Comparison of ENCODE assay signal across 22 cellular contexts in the genomic region with DNA sequence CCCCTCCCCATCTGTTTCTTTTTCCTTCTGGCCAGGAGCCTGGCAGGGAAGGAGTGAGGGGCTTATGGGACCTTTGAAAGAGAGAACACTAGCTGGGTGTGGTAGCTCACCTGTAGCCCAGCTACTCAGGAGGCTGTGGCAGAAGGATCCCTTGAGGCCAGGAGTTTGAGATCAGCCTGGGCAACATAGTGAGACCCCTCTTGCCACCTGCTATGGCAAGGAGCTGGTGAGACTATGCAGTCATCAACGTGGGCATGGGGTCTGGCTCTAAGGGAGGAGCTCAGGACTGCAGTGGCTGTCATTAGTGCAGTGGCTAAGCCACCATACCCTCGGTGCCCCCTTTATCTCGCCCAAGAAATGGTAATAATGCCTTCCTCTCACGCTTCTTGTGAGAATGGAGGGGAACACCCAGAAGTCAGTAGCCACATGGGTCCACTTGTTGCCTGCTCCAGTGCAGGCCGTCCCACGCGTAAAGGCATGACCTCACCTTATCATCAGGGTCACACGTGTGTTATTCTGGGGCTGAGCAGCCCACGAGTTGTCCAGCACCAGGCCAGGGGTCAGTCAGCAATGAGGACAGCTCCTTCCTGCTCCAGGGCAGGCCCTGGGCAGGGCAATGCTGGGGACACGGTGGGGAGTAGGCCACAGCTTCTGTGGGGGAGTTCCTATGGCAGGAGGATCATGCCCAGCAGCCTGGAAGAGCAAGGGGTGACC. TPM values are rescaled to one million over a fixed set of nuclear protein-coding genes. Genes with fewer than 3 reads are reported as not detected.
DNase-seq lines count a peak whose midpoint lies in the region; ATAC-seq, FAIRE-seq and TF ChIP-seq lines count a peak whose summit lies in the region.
"Had no signal": no experiment of that assay in that cellular context is flagged by ENCODE, and none has a peak within 500 bp of the region (broad histone marks: within the 10 kb centered on the region; RNA-seq: fewer than 3 reads in every experiment).

No MANE protein-coding gene starts in this region.

- no peak overlapping the region for H2BK20ac ChIP-seq in IMR-90 (ENCODE audit: low read depth, low read length)

- H2BK15ac ChIP-seq in IMR-90 (ENCODE audit: low read depth, low read length), result no peak overlapping the region

- H3K36me3 ChIP-seq in IMR-90 (ENCODE audit: control insufficient read depth, insufficient read depth, low read length), result peaks cover 88% of the 10 kb centered on the region
- no peaks in the 10 kb centered on the region for H3K36me3 ChIP-seq in testis (ENCODE audit: low read depth, missing control alignments)
- peaks cover 74 to 100% (median 100%) of the 10 kb centered on the region in 4 donors for H3K36me3 ChIP-seq in stomach
- peaks cover 24 to 36% of the 10 kb centered on the region in 2 donors for H3K36me3 ChIP-seq in small intestine (ENCODE audit: control insufficient read depth in 2 of 2, insufficient read depth in 2 of 2, low read length in 2 of 2)

- H2BK120ac ChIP-seq in IMR-90 (ENCODE audit: low read depth, low read length), result no peak overlapping the region

- H3K9me3 ChIP-seq in IMR-90 (ENCODE audit: control insufficient read depth, insufficient read depth, low read length) (no peaks in the 10 kb centered on the region), testis (no peaks in the 10 kb centered on the region), stomach (no peaks in the 10 kb centered on the region), small intestine (ENCODE audit: control insufficient read depth, low read depth) (no peaks in the 10 kb centered on the region)

- no peak for TF ChIP-seq EP300 in stomach (IDR thresholded peaks at IDR 0.05)

- POLR2A ChIA-PET in IMR-90 (lab: Charles Lee; ENCODE audit: unreplicated experiment), result no interaction called here

- H3K4ac ChIP-seq in IMR-90 (ENCODE audit: low read depth, low read length), result no peak overlapping the region

- H4K5ac ChIP-seq in IMR-90 (ENCODE audit: low read depth, low read length), result no peak overlapping the region

- no peak overlapping the region for H3K4me3 ChIP-seq in IMR-90 (ENCODE audit: insufficient read depth, low read depth, low read length)
- no peak overlapping the region for H3K4me3 ChIP-seq in testis
- H3K4me3 ChIP-seq in stomach, result no peak overlapping the region
- H3K4me3 ChIP-seq in small intestine (ENCODE audit: low read depth in 1 of 2, low read length in 2 of 2), result no peak overlapping the region
- H3K4me3 ChIP-seq: GM23338 had no signal

- no peaks in the 10 kb centered on the region for H3K9me3 Mint-ChIP-seq in activated T-cell treated with anti-CD3 and anti-CD28 coated beads, Interleukin-2, amount 50 U/mL, for 24 hours
- no peaks in the 10 kb centered on the region for H3K9me3 Mint-ChIP-seq in endothelial cell (ENCODE audit: unreplicated experiment)
- H3K9me3 Mint-ChIP-seq: CD4-positive, CD25-positive, alpha-beta regulatory T cell; GM23338 had no signal

- peaks cover 16% of the 10 kb centered on the region; the same call in 1 of the 2 replicates for H4K20me1 ChIP-seq in IMR-90 (ENCODE audit: insufficient read depth, low read length)

- H3K18ac ChIP-seq in IMR-90 (ENCODE audit: low read depth, low read length), result no peak overlapping the region

- WGBS in IMR-90 (ENCODE audit: extremely low coverage in 2 of 2, insufficient read length in 1 of 2), 2 experiments, result 88% methylated on average over 5 of the region's 10 CpGs; no CpG with 5 or more reads in 1 of the 2 experiments
- WGBS in testis, 2 donors, result 54 to 57% methylated on average over 10 of the region's 10 CpGs
- 75 to 88% (median 80%) methylated on average over 5 to 10 of the region's 10 CpGs for WGBS in stomach, 5 donors
- 79 to 90% (median 81%) methylated on average over 10 of the region's 10 CpGs for WGBS in small intestine, 3 donors

- no peak overlapping the region for H2AFZ ChIP-seq in IMR-90 (replicated peaks; ENCODE audit: low read length, poor library complexity)
- H2AFZ ChIP-seq: GM23338 had no signal

- in situ Hi-C loops in IMR-90 (cut with MboI; ENCODE audit: low sequenced_read_pairs), result no loop called here

- H3K4me3 Mint-ChIP-seq in activated T-cell treated with anti-CD3 and anti-CD28 coated beads, Interleukin-2, amount 50 U/mL, for 24 hours, result no peak overlapping the region
- H3K4me3 Mint-ChIP-seq in endothelial cell (ENCODE audit: unreplicated experiment), result peak overlapping the region; percentile 15
- H3K4me3 Mint-ChIP-seq: B cell, GM23338 had no signal

- H4K8ac ChIP-seq in IMR-90 (ENCODE audit: low read depth in 2 of 2, low read length in 2 of 2), result no peak overlapping the region

- intact Hi-C loops in IMR-90 (cut with micrococcal nuclease) (no loop called here), testis (cut with DNase I; ENCODE audit: low total_unique reads) (no loop called here), stomach (cut with DNase I; ENCODE audit: low total_unique reads) (no loop called here)

- dilution Hi-C loops in IMR-90 (cut with HindIII; ENCODE audit: low sequenced_read_pairs, unreplicated experiment), result no loop called here

- no peak for ATAC-seq in IMR-90 (ENCODE audit: low read depth)
- ATAC-seq in HG03460 (IDR thresholded peaks at IDR 0.05; ENCODE audit: unreplicated experiment), result no peak
- ATAC-seq: GM23338, HCT116 had no signal

- H3K4me1 Mint-ChIP-seq in activated T-cell treated with anti-CD3 and anti-CD28 coated beads, Interleukin-2, amount 50 U/mL, for 24 hours (ENCODE audit: low read depth), result no peaks in the 10 kb centered on the region
- peaks cover 6% of the 10 kb centered on the region for H3K4me1 Mint-ChIP-seq in endothelial cell (ENCODE audit: unreplicated experiment)
- H3K4me1 Mint-ChIP-seq: B cell had no signal

- H3K9ac ChIP-seq in IMR-90 (ENCODE audit: low read depth, low read length), result no peak overlapping the region

- no peaks in the 10 kb centered on the region for H3K27me3 ChIP-seq in IMR-90 (ENCODE audit: control insufficient read depth, insufficient read depth, low read length)
- no peaks in the 10 kb centered on the region for H3K27me3 ChIP-seq in testis
- H3K27me3 ChIP-seq in stomach, result no peaks in the 10 kb centered on the region
- H3K27me3 ChIP-seq in small intestine (ENCODE audit: control insufficient read depth in 2 of 2, insufficient read depth in 2 of 2, low read length in 2 of 2), result no peaks in the 10 kb centered on the region

- H2AK5ac ChIP-seq in IMR-90 (ENCODE audit: low read depth, low read length), result no peak overlapping the region

- CTCF ChIA-PET in IMR-90 (lab: Yijun Ruan, JAX), result no interaction called here

- H4K91ac ChIP-seq in IMR-90 (ENCODE audit: insufficient read depth, low read depth, low read length), result no peak overlapping the region

- TF ChIP-seq CTCF in IMR-90 (conservative IDR thresholded peaks at IDR 0.05; ENCODE audit: low read depth, low read length) (no peak), endothelial cell (IDR thresholded peaks at IDR 0.05; ENCODE audit: unreplicated experiment) (no peak), testis (IDR thresholded peaks at IDR 0.05) (no peak), stomach (IDR thresholded peaks at IDR 0.05) (no peak)

- peaks cover 82% of the 10 kb centered on the region for H3K36me3 Mint-ChIP-seq in activated T-cell treated with anti-CD3 and anti-CD28 coated beads, Interleukin-2, amount 50 U/mL, for 24 hours (ENCODE audit: low read depth)
- H3K36me3 Mint-ChIP-seq in endothelial cell (ENCODE audit: low read depth, unreplicated experiment), result peaks cover 34% of the 10 kb centered on the region

- no peak overlapping the region for H3K27ac ChIP-seq in IMR-90 (ENCODE audit: insufficient read depth, low read length)
- H3K27ac ChIP-seq in testis, result peak overlapping the region; percentile 20 to 64
- H3K27ac ChIP-seq in stomach, result no peak overlapping the region
- H3K27ac ChIP-seq in small intestine (ENCODE audit: low read depth in 1 of 2, low read length in 1 of 2), result no peak overlapping the region

- H2BK5ac ChIP-seq in IMR-90 (ENCODE audit: low read depth, low read length, poor library complexity, severe bottlenecking), result no peak overlapping the region

- H3K14ac ChIP-seq in IMR-90 (replicated peaks; ENCODE audit: low read depth, low read length), result no peak overlapping the region

- H2AK9ac ChIP-seq in IMR-90 (replicated peaks; ENCODE audit: low read depth, low read length, poor library complexity), result peak overlapping the region; percentile 65

- FAIRE-seq in small intestine (lab: Jason Lieb, UNC), result no peak
- FAIRE-seq: RCC 7860 had no signal

- DNase-seq in activated T-cell treated with anti-CD3 and anti-CD28 coated beads, Interleukin-2, amount 50 U/mL, for 24 hours, result no peak
- DNase-seq in activated T-cell treated with anti-CD3 and anti-CD28 coated beads for 4 hours (no peak), IMR-90 (no peak), endothelial cell (ENCODE audit: low spot score) (no peak), testis (no peak), stomach (no peak), small intestine (no peak)
- DNase-seq: CD4-positive, CD25-positive, alpha-beta regulatory T cell; COR-L47; DMS153; GF-D8; KG1; MV-4-11; NCI-H1694 treated with DMSO at 0.1 percent for 48 hours; NCI-H510A treated with DMSO at 0.1 percent for 48 hours; NCI-H774; SHP77 had no signal

- peaks cover 13 to 53% of the 10 kb centered on the region in 2 experiments; a peak in 2 of 4 replicates for H3K79me1 ChIP-seq in IMR-90 (ENCODE audit: low read depth in 1 of 2, low read length in 2 of 2)

- H3K23ac ChIP-seq in IMR-90 (ENCODE audit: low read depth, low read length), result no peak overlapping the region

- TF ChIP-seq RAD21 in IMR-90 (IDR thresholded peaks at IDR 0.05; ENCODE audit: low read length), result no peak

- no peaks in the 10 kb centered on the region for H3K27me3 Mint-ChIP-seq in activated T-cell treated with anti-CD3 and anti-CD28 coated beads, Interleukin-2, amount 50 U/mL, for 24 hours
- H3K27me3 Mint-ChIP-seq in endothelial cell (ENCODE audit: unreplicated experiment), result peaks cover 14% of the 10 kb centered on the region
- H3K27me3 Mint-ChIP-seq: B cell; CD4-positive, CD25-positive, alpha-beta regulatory T cell had no signal

- no peak overlapping the region for H3K4me2 ChIP-seq in IMR-90 (ENCODE audit: low read depth, low read length)
- H3K4me2 ChIP-seq: GM23338 had no signal

- no TSS peak for BruUV-seq in IMR-90 (replicated peaks; lab: Mats Ljungman, UMichigan)

- H3K4me1 ChIP-seq in IMR-90 (ENCODE audit: control insufficient read depth, insufficient read depth, low read length) (peaks cover 5% of the 10 kb centered on the region), testis (no peaks in the 10 kb centered on the region), stomach (no peaks in the 10 kb centered on the region), small intestine (ENCODE audit: control insufficient read depth in 2 of 2, insufficient read depth in 1 of 2, low read depth in 1 of 2, low read length in 1 of 2) (no peaks in the 10 kb centered on the region)

- TF ChIP-seq POLR2A in IMR-90 (IDR thresholded peaks at IDR 0.05; ENCODE audit: low read depth, low read length), result no peak
- TF ChIP-seq POLR2A in testis (IDR thresholded peaks at IDR 0.05), result no peak
- TF ChIP-seq POLR2A in stomach (IDR thresholded peaks at IDR 0.05), result no peak

- peak overlapping the region; percentile 30 for H3K27ac Mint-ChIP-seq in activated T-cell treated with anti-CD3 and anti-CD28 coated beads, Interleukin-2, amount 50 U/mL, for 24 hours
- H3K27ac Mint-ChIP-seq in endothelial cell (ENCODE audit: unreplicated experiment), result peak overlapping the region; percentile 67
- H3K27ac Mint-ChIP-seq: B cell, GM23338 had no signal

- peaks cover 10% of the 10 kb centered on the region; the same call in 1 of the 2 replicates for H3K9me1 ChIP-seq in IMR-90 (ENCODE audit: insufficient read depth, low read length)

- H3K56ac ChIP-seq in IMR-90 (ENCODE audit: extremely low read depth, insufficient read depth, low read length), result no peak overlapping the region

RNA-seq across cellular contexts. Expression of gene TEF, which starts 27.7 kb away (rescaled TPM):
- total RNA-seq in IMR-90 (2012; rRNA removed) (5.6 and 6.1 TPM in 2 replicates), endothelial cell (ENCODE audit: unreplicated experiment) (6.6 TPM), testis (10 to 100 TPM; 32.8 to 40.9 TPM), stomach (10 to 100 TPM in 3 of 5 donors, 1 to 10 TPM in 2; 7.0 to 29.1 (median 19.3) TPM)
- polyA plus RNA-seq in IMR-90 (2012; rRNA removed) (11.6 and 14.4 TPM in 2 replicates), testis (ENCODE audit: insufficient read depth, low read depth, low replicate concordance) (25.6 TPM), stomach (10 to 100 TPM in 1 of 3 donors, 1 to 10 TPM in 2; 6.7 to 12.2 (median 8.2) TPM), small intestine (10 to 100 TPM in 2 of 3 donors, 1 to 10 TPM in 1; 7.2 to 11.8 (median 11.6) TPM)
- polyA plus RNA-seq in IMR-90 (2012; cell fraction: cytosol; rRNA removed), result 4.4 and 5.7 TPM in 2 replicates
- 4.7 and 8.8 TPM in 2 replicates for polyA plus RNA-seq in IMR-90 (2012; cell fraction: nucleus; rRNA removed; ENCODE audit: low replicate concordance)

RNA-seq across cellular contexts. Expression of gene ZC3H7B, which starts 52.7 kb away (rescaled TPM):
- total RNA-seq in IMR-90 (2012; rRNA removed) (35.6 and 37.6 TPM in 2 replicates), endothelial cell (ENCODE audit: unreplicated experiment) (69.2 TPM), testis (10 to 100 TPM; 56.4 to 63.0 TPM), stomach (10 to 100 TPM in 4 of 5 donors, 1 to 10 TPM in 1; 4.7 to 40.1 (median 29.7) TPM)
- polyA plus RNA-seq in IMR-90 (2012; rRNA removed) (72.3 and 81.6 TPM in 2 replicates), testis (ENCODE audit: insufficient read depth, low read depth, low replicate concordance) (38.9 TPM), stomach (10 to 100 TPM; 13.5 to 29.0 (median 20.5) TPM), small intestine (10 to 100 TPM; 14.6 to 44.9 (median 21.9) TPM)
- polyA plus RNA-seq in IMR-90 (2012; cell fraction: cytosol; rRNA removed), result 45.0 and 67.7 TPM in 2 replicates
- polyA plus RNA-seq in IMR-90 (2012; cell fraction: nucleus; rRNA removed; ENCODE audit: low replicate concordance), result 104 and 165 TPM in 2 replicates

Comparison
In these comparisons a context has a peak if more than half of its experiments do, and no peak if none do; other contexts are left out.
1. H3K27ac ChIP-seq: peak in testis (2 of 2); none in IMR-90 (single experiment), stomach (0 of 5) and small intestine (0 of 2).